In the genomic region with DNA sequence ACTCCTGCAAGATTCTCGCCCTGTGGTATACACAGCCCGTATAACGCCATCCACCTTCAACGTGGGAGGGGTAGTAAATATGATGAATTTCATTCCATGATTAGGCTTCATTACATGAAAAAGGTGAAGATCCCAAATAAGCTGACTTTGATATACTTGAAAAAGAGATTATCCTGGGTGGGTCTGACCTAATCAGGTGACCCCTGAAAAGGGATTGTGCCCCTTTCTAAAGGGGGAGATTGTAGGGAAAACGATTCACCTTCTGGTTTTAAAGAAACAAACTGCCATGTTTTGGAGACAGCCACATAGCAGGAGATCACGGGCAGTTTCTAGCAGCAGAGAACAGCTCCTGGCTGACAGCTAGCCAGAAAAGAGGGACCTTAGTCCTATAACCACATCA, we compare ENCODE assay signal across 32 cellular contexts.
"Had no signal": no experiment of that assay in that cellular context is flagged by ENCODE, and none has a peak within 500 bp of the region (broad histone marks: within the 10 kb centered on the region; RNA-seq: fewer than 3 reads in every experiment).

No MANE protein-coding gene starts in this region.

- H3K27ac ChIP-seq: ascending aorta, Peyer's patch, VCaP had no signal

- H3K4me1 ChIP-seq: Peyer's patch had no signal

- H3K36me3 ChIP-seq: ascending aorta, MG63, Peyer's patch had no signal

- H3K27me3 ChIP-seq: ascending aorta, MG63, Peyer's patch had no signal

- H3K4me3 ChIP-seq: ascending aorta, MG63, Peyer's patch had no signal

- H3K9me3 ChIP-seq: MG63, Peyer's patch had no signal

- DNase-seq: activated B cell treated with CpG ODN at 0.5 μM for 24 hours; activated CD4-positive, alpha-beta memory T cell treated with anti-CD3 and anti-CD28 coated beads for 36 hours; activated CD4-positive, alpha-beta T cell treated with anti-CD3 and anti-CD28 coated beads for 4 hours; activated CD4-positive, alpha-beta T cell treated with anti-CD3 and anti-CD28 coated beads, Interleukin-2, amount 50 U/mL, for 1 hour; activated CD4-positive, CD25-positive, alpha-beta regulatory T cell treated with anti-CD3 and anti-CD28 coated beads, Interleukin-2, amount 50 U/mL, for 72 hours; activated CD8-positive, alpha-beta memory T cell treated with anti-CD3 and anti-CD28 coated beads, Interleukin-2, amount 50 U/mL, for 4 hours; activated gamma-delta T cell treated with Interleukin-2 at 50 U/mL for 16 hours; activated naive CD4-positive, alpha-beta T cell treated with anti-CD3 and anti-CD28 coated beads for 36 hours; activated T-cell treated with anti-CD3 and anti-CD28 coated beads for 4 hours; activated T-cell treated with anti-CD3 and anti-CD28 coated beads, Interleukin-2, amount 50 U/mL, for 4 hours; Kasumi-1; KG1; MG63; NCI-H1048; NCI-H1105 treated with DMSO at 0.1 percent for 48 hours; NCI-H1436; NCI-H1694; NCI-H1930; NCI-H2081 treated with DMSO at 0.1 percent for 48 hours; NCI-H226; NCI-H524 treated with DMSO at 0.1 percent for 48 hours; Peyer's patch; RPMI8226; SHP77 treated with DMSO at 0.1 percent for 48 hours; SW 1271; T-helper 1 cell; T-helper 2 cell; T-helper 9 cell had no signal

- ATAC-seq: activated naive CD4-positive, alpha-beta T cell treated with anti-CD3 and anti-CD28 coated beads, Interleukin-2, amount 50 U/mL, for 72 hours; activated T-cell treated with anti-CD3 and anti-CD28 coated beads, Interleukin-2, amount 50 U/mL, for 4 hours; SK-N-SH treated with all-trans-retinoic acid at 6 μM for 48 hours had no signal
